ENCODE assay signal across 11 cellular contexts in genomic region chr3:108602935-108603294, GRCh38. TPM values are rescaled to one million over a fixed set of nuclear protein-coding genes. Genes with fewer than 3 reads are reported as not detected.
DNase-seq lines count a peak whose midpoint lies in the region; ATAC-seq, FAIRE-seq and TF ChIP-seq lines count a peak whose summit lies in the region.
"Had no signal": no experiment of that assay in that cellular context is flagged by ENCODE, and none has a peak within 500 bp of the region (broad histone marks: within the 10 kb centered on the region; RNA-seq: fewer than 3 reads in every experiment).

No MANE protein-coding gene starts in this region.

- peaks cover 58% of the 10 kb centered on the region for H3K4me1 Mint-ChIP-seq in activated CD4-positive, alpha-beta T cell treated with anti-CD3 and anti-CD28 coated beads, Interleukin-2, amount 10 ng/mL, durations not matched to agents 7 days and 5 days
- H3K4me1 Mint-ChIP-seq in IgD-negative memory B cell: peaks cover 20 to 37% (median 26%) of the 10 kb centered on the region in 3 donors

- H3K9me3 Mint-ChIP-seq in activated CD4-positive, alpha-beta T cell treated with anti-CD3 and anti-CD28 coated beads, Interleukin-2, amount 10 ng/mL, durations not matched to agents 7 days and 5 days: peaks cover 17% of the 10 kb centered on the region
- H3K9me3 Mint-ChIP-seq in IgD-negative memory B cell: no peaks in the 10 kb centered on the region

- ATAC-seq in left lobe of liver: no peak
- ATAC-seq: foreskin keratinocyte had no signal

- H3K9me3 ChIP-seq in spleen: no peaks in the 10 kb centered on the region

- H3K27ac ChIP-seq in dorsolateral prefrontal cortex (peak overlapping the region in 46 of 59 donors; percentile 1 to 77 (median 52)), spleen (peak overlapping the region; percentile 23 to 77 (median 64))
- H3K27ac ChIP-seq: foreskin keratinocyte had no signal

- FAIRE-seq in GM12892 (lab: Jason Lieb, UNC): no peak
- FAIRE-seq: colon had no signal

- DNase-seq in activated CD4-positive, alpha-beta T cell treated with anti-CD3 and anti-CD28 coated beads, Interleukin-2, amount 10 ng/mL, durations not matched to agents 7 days and 5 days: no peak
- no peak for DNase-seq in activated CD4-positive, alpha-beta T cell treated with anti-CD3 and anti-CD28 coated beads, Interleukin-2, amount 50 U/mL, for 4 hours
- DNase-seq in dorsolateral prefrontal cortex (no peak), spleen (no peak), GM12892 (ENCODE audit: insufficient read length) (no peak), COLO668 (lab: John Stamatoyannopoulos, UW; ENCODE audit: unreplicated experiment) (no peak), left lobe of liver (ENCODE audit: low spot score) (no peak)
- DNase-seq: foreskin keratinocyte, NCI-H187 treated with DMSO at 0.1 percent for 48 hours had no signal

- POLR2A ChIA-PET in activated CD4-positive, alpha-beta T cell treated with anti-CD3 and anti-CD28 coated beads, Interleukin-2, amount 10 ng/mL, durations not matched to agents 7 days and 5 days (lab: Charles Lee): interaction anchor here (1.0 kb wide), 1 partner anchor 14 kb away, joined by 3 read pairs; no protein-coding TSS in a partner anchor

- H3K27ac Mint-ChIP-seq in activated CD4-positive, alpha-beta T cell treated with anti-CD3 and anti-CD28 coated beads, Interleukin-2, amount 10 ng/mL, durations not matched to agents 7 days and 5 days: peak overlapping the region; percentile 85
- peak overlapping the region; percentile 13 to 87 (median 85) for H3K27ac Mint-ChIP-seq in IgD-negative memory B cell

- WGBS in spleen, 5 donors: 65 to 79% (median 72%) methylated on average over 2 of the region's 2 CpGs

- H3K4me3 ChIP-seq in dorsolateral prefrontal cortex: peak overlapping the region in 38 of 59 donors; percentile 1 to 37 (median 18)
- H3K4me3 ChIP-seq in spleen: peak overlapping the region in 1 of 8 donors; percentile 13

- H3K27me3 Mint-ChIP-seq in activated CD4-positive, alpha-beta T cell treated with anti-CD3 and anti-CD28 coated beads, Interleukin-2, amount 10 ng/mL, durations not matched to agents 7 days and 5 days: no peaks in the 10 kb centered on the region
- H3K27me3 Mint-ChIP-seq in IgD-negative memory B cell: no peaks in the 10 kb centered on the region

- H3K4me1 ChIP-seq in spleen: peaks cover 3 to 46% (median 31%) of the 10 kb centered on the region in 6 donors

- H3K36me3 Mint-ChIP-seq in activated CD4-positive, alpha-beta T cell treated with anti-CD3 and anti-CD28 coated beads, Interleukin-2, amount 10 ng/mL, durations not matched to agents 7 days and 5 days (ENCODE audit: low read depth): peaks cover 29% of the 10 kb centered on the region
- H3K36me3 Mint-ChIP-seq in IgD-negative memory B cell: peaks cover 6% of the 10 kb centered on the region

- H3K27me3 ChIP-seq in dorsolateral prefrontal cortex: no peaks in the 10 kb centered on the region
- H3K27me3 ChIP-seq in spleen (replicated peaks in 1 of 7): no peaks in the 10 kb centered on the region
- H3K27me3 ChIP-seq: foreskin keratinocyte had no signal

- TF ChIP-seq CTCF in dorsolateral prefrontal cortex (IDR thresholded peaks at IDR 0.05 in 54 of 56, conservative IDR thresholded peaks at IDR 0.05 in 2 of 56; ENCODE audit: low read depth in 1 of 56, partially characterized antibody in 56 of 56) (no peak), spleen (IDR thresholded peaks at IDR 0.05 in 8 of 11, conservative IDR thresholded peaks at IDR 0.05 in 3 of 11) (peak in 1 of 11 experiments; percentile 1)

- intact Hi-C loops in dorsolateral prefrontal cortex (cut with DNase I): no loop called here
- intact Hi-C loops in spleen (cut with DNase I; ENCODE audit: low total_unique reads): no loop called here

- H3K4me3 Mint-ChIP-seq in activated CD4-positive, alpha-beta T cell treated with anti-CD3 and anti-CD28 coated beads, Interleukin-2, amount 10 ng/mL, durations not matched to agents 7 days and 5 days: peak overlapping the region; percentile 51
- H3K4me3 Mint-ChIP-seq in IgD-negative memory B cell: peak overlapping the region; percentile 13 to 84 (median 38)

- no peaks in the 10 kb centered on the region for H3K36me3 ChIP-seq in spleen

- CTCF ChIA-PET in activated CD4-positive, alpha-beta T cell treated with anti-CD3 and anti-CD28 coated beads, Interleukin-2, amount 10 ng/mL, durations not matched to agents 7 days and 5 days (lab: Charles Lee): interaction anchor here (1.4 to 3.3 kb wide), 2 partner anchors 8 to 13 kb away, joined by 4 to 12 read pairs; partner anchors contain the start of genes CIP2A and DZIP3

- TF ChIP-seq POLR2A in spleen (IDR thresholded peaks at IDR 0.05): no peak
- TF ChIP-seq POLR2A in GM12892 (IDR thresholded peaks at IDR 0.05; ENCODE audit: low read depth, low read length): no peak

RNA-seq across cellular contexts. Expression of gene DZIP3, which starts 13.4 kb away (rescaled TPM):
- total RNA-seq in activated CD4-positive, alpha-beta T cell treated with anti-CD3 and anti-CD28 coated beads, Interleukin-2, amount 10 ng/mL, durations not matched to agents 7 days and 5 days: 10 to 100 TPM; 13.0 to 13.8 TPM
- polyA plus RNA-seq in IgD-negative memory B cell: 6.2 TPM
- 10 to 100 TPM; 37.5 to 94.4 (median 70.3) TPM for total RNA-seq in dorsolateral prefrontal cortex
- total RNA-seq in spleen: 10 to 100 TPM; 14.2 to 24.4 (median 16.1) TPM
- 1 to 10 TPM; 4.8 to 5.3 (median 5.2) TPM for polyA plus RNA-seq in spleen
- polyA plus RNA-seq in GM12892 (2012; ENCODE audit: missing spikeins): 11.7 TPM
- 2.8 TPM for total RNA-seq in left lobe of liver

RNA-seq across cellular contexts. Expression of gene CIP2A, which starts 13.7 kb away (rescaled TPM):
- 10 to 100 TPM; 57.5 to 62.4 TPM for total RNA-seq in activated CD4-positive, alpha-beta T cell treated with anti-CD3 and anti-CD28 coated beads, Interleukin-2, amount 10 ng/mL, durations not matched to agents 7 days and 5 days
- polyA plus RNA-seq in IgD-negative memory B cell (2.7 TPM), spleen (1 to 10 TPM; 2.2 to 3.2 (median 2.8) TPM)
- total RNA-seq in dorsolateral prefrontal cortex (10 to 100 TPM in 14 of 120 experiments, 1 to 10 TPM in 106; 2.3 to 20.2 (median 6.5) TPM), spleen (10 to 100 TPM in 2 of 7 donors, 1 to 10 TPM in 5; 7.3 to 15.7 (median 8.5) TPM), left lobe of liver (0.45 TPM)
- 13.5 TPM for polyA plus RNA-seq in GM12892 (2012; ENCODE audit: missing spikeins)
